ENCODE assay signal across 8 cellular contexts in the genomic region with DNA sequence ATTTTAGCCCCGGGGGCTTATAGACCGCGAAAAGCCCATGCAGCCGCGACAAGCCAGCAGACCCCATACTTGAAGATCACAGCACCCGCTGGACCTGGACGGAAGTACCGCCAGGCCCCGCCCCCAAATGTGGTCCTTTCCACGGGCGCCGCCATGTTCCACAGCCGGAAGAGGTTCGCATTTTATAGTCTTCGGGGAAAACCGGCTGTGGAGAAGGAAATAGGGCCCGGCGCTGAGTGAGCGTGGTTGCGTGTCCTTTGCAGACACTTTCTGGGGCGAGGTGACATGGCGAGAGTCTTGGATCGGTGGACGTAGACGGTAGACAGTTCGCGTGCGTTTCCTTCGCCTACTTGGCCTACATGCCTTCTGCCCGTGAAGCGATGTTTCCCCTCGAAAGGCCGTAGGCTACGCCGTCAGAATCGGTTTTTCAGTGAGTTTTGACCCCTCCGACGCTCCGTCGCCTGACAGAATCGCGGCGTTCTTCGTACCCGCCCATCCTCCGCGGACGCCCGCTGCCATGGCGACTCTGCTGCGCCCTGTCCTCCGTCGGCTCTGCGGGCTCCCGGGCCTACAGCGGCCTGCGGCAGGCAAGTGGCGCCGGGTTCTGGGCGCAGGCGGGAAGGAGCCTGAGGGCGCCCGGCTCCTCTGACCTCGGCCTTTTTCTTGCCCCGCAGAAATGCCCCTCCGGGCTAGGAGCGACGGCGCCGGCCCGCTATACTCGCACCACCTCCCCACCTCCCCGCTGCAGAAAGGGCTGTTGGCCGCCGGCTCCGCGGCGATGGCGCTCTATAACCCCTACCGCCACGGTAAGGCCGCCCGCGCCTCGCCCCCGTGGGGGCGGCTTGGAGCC. TPM values are rescaled to one million over a fixed set of nuclear protein-coding genes. Genes with fewer than 3 reads are reported as not detected.
A peak's percentile ranks its signal among the peaks of the same experiment; 100 is the strongest.
DNase-seq lines count a peak whose midpoint lies in the region; ATAC-seq, FAIRE-seq and TF ChIP-seq lines count a peak whose summit lies in the region.

TSS of gene COQ4 (plus strand) at position 498 of the 850 bp plus-strand sequence. CDS start at position 518, 20 bp downstream.
A gene with protein sequence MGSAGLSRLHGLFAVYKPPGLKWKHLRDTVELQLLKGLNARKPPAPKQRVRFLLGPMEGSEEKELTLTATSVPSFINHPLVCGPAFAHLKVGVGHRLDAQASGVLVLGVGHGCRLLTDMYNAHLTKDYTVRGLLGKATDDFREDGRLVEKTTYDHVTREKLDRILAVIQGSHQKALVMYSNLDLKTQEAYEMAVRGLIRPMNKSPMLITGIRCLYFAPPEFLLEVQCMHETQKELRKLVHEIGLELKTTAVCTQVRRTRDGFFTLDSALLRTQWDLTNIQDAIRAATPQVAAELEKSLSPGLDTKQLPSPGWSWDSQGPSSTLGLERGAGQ (minus strand): TSS at position 106 of the 850 bp plus-strand sequence. CDS start 39 bp downstream, at position 67.

- H3K4me1 ChIP-seq in pancreas, result peaks cover 5 to 18% (median 8%) of the 10 kb centered on the region in 3 donors
- H3K4me1 ChIP-seq in thyroid gland, result peaks cover 5 to 22% of the 10 kb centered on the region in 2 donors

- peak within 1 kb of the TSS; percentile 83 for H3K4me3 ChIP-seq in GM12875 (ENCODE audit: low read depth, low read length)
- peak within 1 kb of the TSS; percentile 52 to 98 (median 94) for H3K4me3 ChIP-seq in pancreas
- H3K4me3 ChIP-seq in thyroid gland (replicated peaks in 1 of 3), result peak within 1 kb of the TSS; percentile 33 to 94 (median 82)

- H3K27ac ChIP-seq in pancreas, result peak within 1 kb of the TSS; percentile 59 to 93 (median 76)
- H3K27ac ChIP-seq in thyroid gland, result peak within 1 kb of the TSS; percentile 85 to 96 (median 92)

- H3K27me3 ChIP-seq in pancreas, result no peaks in the 10 kb centered on the region
- H3K27me3 ChIP-seq in thyroid gland, result no peaks in the 10 kb centered on the region

- intact Hi-C loops in Right ventricle myocardium superior (cut with DNase I) (no loop called here), pancreas (cut with DNase I) (no loop called here), thyroid gland (cut with DNase I) (loop anchor here (5.0 kb wide), 1 partner anchor 45 kb away; the partner anchor contains the start of genes GOLGA2 and SWI5)

- ATAC-seq in HG02763 (IDR thresholded peaks at IDR 0.05; ENCODE audit: unreplicated experiment) (peak; percentile 79), Right ventricle myocardium superior (ENCODE audit: poor library complexity) (peak; percentile 98), pancreas (peak; percentile 97 to 99 (median 98))

- peak in 1 of 2 donors; percentile 31 for TF ChIP-seq POLR2A in thyroid gland (IDR thresholded peaks at IDR 0.05)

- DNase-seq in NCI-H1417 treated with DMSO at 0.1 percent for 48 hours (lab: John Stamatoyannopoulos, UW) (peak; percentile 97), SW 1271 (lab: John Stamatoyannopoulos, UW) (peak; percentile 89 to 96), Right ventricle myocardium superior (peak; percentile 96), pancreas (peak; percentile 89 to 96 (median 92)), thyroid gland (peak; percentile 94 to 95)
- peak; percentile 85 for DNase-seq in activated naive CD8-positive, alpha-beta T cell treated with anti-CD3 and anti-CD28 coated beads, Interleukin-2, amount 50 U/mL, for 16 hours (ENCODE audit: low read depth, low spot score)

- 0% methylated on average over 84 to 87 of the region's 87 CpGs for WGBS in pancreas, 2 donors
- 0 to 1% methylated on average over 17 to 28 of the region's 87 CpGs for WGBS in thyroid gland, 2 donors

- no peak for FAIRE-seq in pancreas (lab: Jason Lieb, UNC)

- H3K9me3 ChIP-seq in pancreas (no peaks in the 10 kb centered on the region), thyroid gland (no peaks in the 10 kb centered on the region)

- H3K36me3 ChIP-seq in pancreas (peaks cover 0 to 4% (median 0%) of the 10 kb centered on the region in 3 donors), thyroid gland (peaks cover 0 to 11% of the 10 kb centered on the region in 2 donors)

- TF ChIP-seq CTCF in GM12875 (IDR thresholded peaks at IDR 0.05; ENCODE audit: borderline replicate concordance, insufficient read depth, low read depth, low read length) (no peak), pancreas (IDR thresholded peaks at IDR 0.05) (no peak), thyroid gland (IDR thresholded peaks at IDR 0.05) (peak in 1 of 6 experiments; percentile 3)

RNA-seq across cellular contexts. Expression of gene COQ4, which starts in this region (rescaled TPM):
- 29.5 TPM for total RNA-seq in Right ventricle myocardium superior
- total RNA-seq in pancreas, result 10 to 100 TPM; 23.1 to 38.9 (median 27.4) TPM
- polyA plus RNA-seq in pancreas, result 100 to 1,000 TPM in 1 of 2 donors, 10 to 100 TPM in 1; 82.6 to 103 TPM
- total RNA-seq in thyroid gland, result 100 to 1,000 TPM in 3 of 4 donors, 10 to 100 TPM in 1; 71.8 to 137 (median 108) TPM

RNA-seq across cellular contexts. Expression of the second gene that starts in this region (rescaled TPM):
- total RNA-seq in Right ventricle myocardium superior (35.5 TPM), pancreas (10 to 100 TPM in 4 of 6 donors, 1 to 10 TPM in 2; 6.6 to 16.5 (median 13.8) TPM), thyroid gland (10 to 100 TPM in 3 of 4 donors, 1 to 10 TPM in 1; 8.3 to 19.2 (median 16.6) TPM)
- 10 to 100 TPM; 10.2 to 12.1 TPM for polyA plus RNA-seq in pancreas

Comparison
In these comparisons a context has a peak if more than half of its experiments do, and no peak if none do; other contexts are left out.
1. Peak in every context shown above with its lines: DNase-seq, ATAC-seq, H3K4me3 ChIP-seq and H3K27ac ChIP-seq.